In genomic region chr12:25960176-25960575, GRCh38 we compare ENCODE assay signal across 8 cellular contexts. TPM values are rescaled to one million over a fixed set of nuclear protein-coding genes. Genes with fewer than 3 reads are reported as not detected.
DNase-seq lines count a peak whose midpoint lies in the region; ATAC-seq and TF ChIP-seq lines count a peak whose summit lies in the region.

No MANE protein-coding gene starts in this region.

- POLR2A ChIA-PET in CD4-positive, alpha-beta T cell (lab: Charles Lee) = interaction anchor here (0.6 kb wide), 1 partner anchor 578 kb away, joined by 3 read pairs; no protein-coding TSS in a partner anchor

- TF ChIP-seq POLR2A in body of pancreas (IDR thresholded peaks at IDR 0.05) = no peak

- CTCF ChIA-PET in CD4-positive, alpha-beta T cell (lab: Charles Lee) = no interaction called here

- no peak for DNase-seq in CD4-positive, alpha-beta T cell
- DNase-seq in M059J (ENCODE audit: low read depth) (peak; percentile 56), body of pancreas (peak in 2 of 4 donors; percentile 13 to 27), kidney tubule cell (ENCODE audit: low spot score) (peak; percentile 65), type B pancreatic cell (ENCODE audit: extremely low spot score, unreplicated experiment) (no peak), hepatic stellate cell (ENCODE audit: low spot score) (no peak), T-helper 9 cell (no peak)

- peak overlapping the region; percentile 84 for H3K4me3 Mint-ChIP-seq in CD4-positive, alpha-beta T cell
- peak overlapping the region; percentile 96 for H3K4me3 Mint-ChIP-seq in type B pancreatic cell

- 4 to 10% methylated on average over 5 of the region's 5 CpGs for WGBS in body of pancreas, 2 donors

- no peak overlapping the region for H3K27ac Mint-ChIP-seq in CD4-positive, alpha-beta T cell
- peak overlapping the region; percentile 94 for H3K27ac Mint-ChIP-seq in type B pancreatic cell

- no peaks in the 10 kb centered on the region for H3K9me3 Mint-ChIP-seq in CD4-positive, alpha-beta T cell
- H3K9me3 Mint-ChIP-seq in type B pancreatic cell = no peaks in the 10 kb centered on the region

- peaks cover 34% of the 10 kb centered on the region for H3K27me3 ChIP-seq in CD4-positive, alpha-beta T cell (ENCODE audit: control insufficient read depth, insufficient read depth, low read length)
- H3K27me3 ChIP-seq in body of pancreas = no peaks in the 10 kb centered on the region

- no peak for TF ChIP-seq CTCF in CD4-positive, alpha-beta T cell (IDR thresholded peaks at IDR 0.05)
- TF ChIP-seq CTCF in body of pancreas (IDR thresholded peaks at IDR 0.05) (no peak), type B pancreatic cell (conservative IDR thresholded peaks at IDR 0.05) (no peak)

- no peak overlapping the region for H3K27ac ChIP-seq in CD4-positive, alpha-beta T cell (ENCODE audit: low read depth, low read length)
- peak overlapping the region in 3 of 4 donors; percentile 85 to 93 (median 86) for H3K27ac ChIP-seq in body of pancreas

- peaks cover 74% of the 10 kb centered on the region for H3K27me3 Mint-ChIP-seq in CD4-positive, alpha-beta T cell
- H3K27me3 Mint-ChIP-seq in type B pancreatic cell = peaks cover 3% of the 10 kb centered on the region

- peaks cover 19% of the 10 kb centered on the region for H3K4me1 Mint-ChIP-seq in CD4-positive, alpha-beta T cell (ENCODE audit: low read depth)
- H3K4me1 Mint-ChIP-seq in type B pancreatic cell (ENCODE audit: unreplicated experiment) = peaks cover 12% of the 10 kb centered on the region

- no peaks in the 10 kb centered on the region for H3K36me3 Mint-ChIP-seq in CD4-positive, alpha-beta T cell (ENCODE audit: low read depth)
- H3K36me3 Mint-ChIP-seq in type B pancreatic cell = peaks cover 33% of the 10 kb centered on the region

- intact Hi-C loops in CD4-positive, alpha-beta T cell (cut with DNase I, micrococcal nuclease) = no loop called here
- intact Hi-C loops in body of pancreas (cut with DNase I) = no loop called here

- no peak overlapping the region for H3K4me3 ChIP-seq in body of pancreas

- peaks cover 12% of the 10 kb centered on the region for H3K4me1 ChIP-seq in body of pancreas

- no peak for ATAC-seq in CD4-positive, alpha-beta T cell (ENCODE audit: poor library complexity)
- no peak for ATAC-seq in body of pancreas
- ATAC-seq in GM21786 (IDR thresholded peaks at IDR 0.05; ENCODE audit: unreplicated experiment) = no peak

- no peaks in the 10 kb centered on the region for H3K9me3 ChIP-seq in CD4-positive, alpha-beta T cell (ENCODE audit: control insufficient read depth, low read length)
- H3K9me3 ChIP-seq in body of pancreas = no peaks in the 10 kb centered on the region

- no peaks in the 10 kb centered on the region for H3K36me3 ChIP-seq in body of pancreas (replicated peaks in 1 of 2; ENCODE audit: insufficient read depth in 1 of 2, low read depth in 2 of 2)

RNA-seq across cellular contexts. Expression of gene RASSF8, which starts 1.7 kb away (rescaled TPM):
- 1 to 10 TPM in 1 of 2 experiments, under 1 TPM in 1; 0.71 to 1.4 TPM for total RNA-seq in CD4-positive, alpha-beta T cell
- total RNA-seq in M059J (2014; rRNA removed; shearing (Covaris generic)) = 35.9 and 41.2 TPM in 2 replicates
- total RNA-seq in body of pancreas (10 to 100 TPM; 15.8 to 19.1 TPM), type B pancreatic cell (ENCODE audit: low replicate concordance) (46.3 and 65.1 TPM in 2 replicates)

Comparison
In these comparisons a context has a peak if more than half of its experiments do, and no peak if none do; other contexts are left out.
1. DNase-seq: peak in M059J (single experiment) and kidney tubule cell (single experiment); none in CD4-positive, alpha-beta T cell (0 of 10), type B pancreatic cell (single experiment), hepatic stellate cell (single experiment) and T-helper 9 cell (single experiment).
2. RNA of gene RASSF8, which starts 1.7 kb away (total RNA-seq): 46.3 to 65.1 TPM in type B pancreatic cell, 35.9 to 41.2 TPM in M059J and 15.8 to 19.1 TPM in body of pancreas; 0.71 to 1.4 TPM in CD4-positive, alpha-beta T cell; every median in the first group is over 4 times any median in the second.